ENCODE assay signal across 11 cellular contexts in the genomic region with DNA sequence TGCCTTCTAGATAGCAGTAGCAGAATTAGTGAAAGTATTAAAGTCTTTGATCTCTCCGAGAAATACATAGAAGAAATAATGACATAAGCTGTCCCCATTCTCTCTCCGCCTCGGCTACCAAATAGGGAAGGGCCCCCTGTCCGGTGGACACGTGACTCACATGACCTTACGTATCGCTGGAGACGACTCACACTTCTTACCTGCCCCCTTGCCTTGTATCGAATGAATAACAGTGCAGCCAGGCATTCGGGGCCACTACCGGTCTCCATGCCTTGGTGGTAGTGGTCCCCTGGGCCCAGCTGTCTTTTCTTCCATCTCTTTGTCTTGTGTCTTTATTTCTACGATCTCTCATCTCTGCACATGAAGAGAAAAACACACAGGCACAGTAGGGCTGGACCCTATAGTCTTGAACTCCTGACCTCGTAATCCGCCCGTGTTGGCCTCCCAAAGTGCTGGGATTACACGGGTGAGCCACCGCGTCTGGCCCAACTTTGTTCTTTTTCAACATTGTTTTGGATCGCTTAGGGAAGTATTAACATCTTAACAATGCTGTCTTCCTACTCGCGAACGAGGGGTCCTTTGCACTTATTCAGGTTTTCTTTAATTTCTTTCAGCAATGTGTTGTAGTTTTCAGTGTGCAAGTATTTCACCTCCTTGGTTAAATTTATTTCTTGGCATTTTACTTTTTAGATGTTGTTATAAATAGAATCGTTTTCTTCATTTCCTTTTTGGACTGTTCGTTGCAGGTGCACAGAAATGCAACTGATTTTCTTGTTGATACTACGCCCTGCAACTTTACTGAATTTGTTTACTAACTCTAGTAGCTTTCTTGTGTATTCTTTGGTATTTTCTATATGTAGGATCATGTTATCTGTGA. TPM values are rescaled to one million over a fixed set of nuclear protein-coding genes. Genes with fewer than 3 reads are reported as not detected.
"Had no signal": no experiment of that assay in that cellular context is flagged by ENCODE, and none has a peak within 500 bp of the region (broad histone marks: within the 10 kb centered on the region; RNA-seq: fewer than 3 reads in every experiment).

No MANE protein-coding gene starts in this region.

RNA-seq across cellular contexts. Expression of gene GRIN1, which starts 16.8 kb away (rescaled TPM):
- total RNA-seq: left lobe of liver, osteocyte, right lobe of liver, thyroid gland had no signal

RNA-seq across cellular contexts. Expression of gene LRRC26, which starts 47.7 kb away (rescaled TPM):
- total RNA-seq: activated CD8-positive, alpha-beta memory T cell treated with anti-CD3 and anti-CD28 coated beads for 36 hours; activated naive CD4-positive, alpha-beta T cell treated with anti-CD3 and anti-CD28 coated beads, Interleukin-2, amount 50 U/mL, for 72 hours; activated T-cell treated with anti-CD3 and anti-CD28 coated beads, Interleukin-2, amount 50 U/mL, for 72 hours; adrenal gland; left lobe of liver; osteocyte; pulmonary artery endothelial cell; thyroid gland; ureter had no signal
- polyA plus RNA-seq: adrenal gland, keratinocyte had no signal
